24 cellular contexts compared by ENCODE assay signal in the genomic region with DNA sequence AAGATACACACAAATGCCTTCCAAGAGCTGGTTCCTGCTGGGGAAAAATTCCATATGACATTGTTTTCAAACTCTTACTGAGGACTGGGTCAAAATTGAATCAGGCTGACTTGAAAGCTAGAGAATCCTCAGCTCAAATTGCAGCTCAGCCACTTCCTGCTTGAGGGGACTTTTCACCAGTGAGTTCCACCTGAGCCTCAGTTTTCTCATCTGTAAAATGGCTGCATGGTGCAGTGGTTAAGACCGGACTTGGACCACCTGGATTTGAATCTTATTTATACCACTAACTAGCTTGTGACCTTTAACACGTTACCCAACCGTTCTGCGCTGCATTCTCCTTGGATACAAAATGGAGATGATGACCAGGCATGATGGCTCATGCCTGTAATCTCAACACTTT.
DNase-seq lines count a peak whose midpoint lies in the region; ATAC-seq, FAIRE-seq and TF ChIP-seq lines count a peak whose summit lies in the region.
"Had no signal": no experiment of that assay in that cellular context is flagged by ENCODE, and none has a peak within 500 bp of the region (broad histone marks: within the 10 kb centered on the region; RNA-seq: fewer than 3 reads in every experiment).

No MANE protein-coding gene starts in this region.

- no peak overlapping the region for H3K4me3 ChIP-seq in GM12865 (ENCODE audit: low read depth, low read length)
- H3K4me3 ChIP-seq in K562 = no peak overlapping the region
- H3K4me3 ChIP-seq in testis = no peak overlapping the region
- H3K4me3 ChIP-seq: BLaER1 had no signal

- no peak for TF ChIP-seq RAD21 in K562 (CRISPR knock-in tag; conservative IDR thresholded peaks at IDR 0.05 in 1 of 2, IDR thresholded peaks at IDR 0.05 in 1 of 2)

- no peaks in the 10 kb centered on the region for H3K9me1 ChIP-seq in K562 (ENCODE audit: control insufficient read depth, insufficient read depth, low read length)

- H3K36me3 ChIP-seq in K562 (ENCODE audit: control insufficient read depth, insufficient read depth, low read length) (no peaks in the 10 kb centered on the region), testis (ENCODE audit: low read depth, missing control alignments) (no peaks in the 10 kb centered on the region)
- H3K36me3 ChIP-seq: BE2C, BLaER1 had no signal

- H3K4me2 ChIP-seq in K562 (ENCODE audit: insufficient read depth, low read length) = no peak overlapping the region
- H3K4me2 ChIP-seq: BLaER1 had no signal

- no peaks in the 10 kb centered on the region for H3K79me2 ChIP-seq in K562 (ENCODE audit: control insufficient read depth, insufficient read depth, low read length)

- TF ChIP-seq POLR2A in K562 (conservative IDR thresholded peaks at IDR 0.05) (no peak), testis (IDR thresholded peaks at IDR 0.05) (no peak)

- TF ChIP-seq EP300 in K562 (IDR thresholded peaks at IDR 0.05; ENCODE audit: low read length) = no peak

- POLR2A ChIA-PET in K562 (lab: Yijun Ruan, JAX) = no interaction called here

- peaks cover 0 to 2% of the 10 kb centered on the region in 2 experiments; a peak in 1 of 5 replicates for H3K4me1 ChIP-seq in K562 (replicated peaks in 1 of 2; ENCODE audit: control insufficient read depth in 2 of 2, insufficient read depth in 2 of 2, low read length in 2 of 2)
- no peaks in the 10 kb centered on the region for H3K4me1 ChIP-seq in testis
- H3K4me1 ChIP-seq: BE2C had no signal

- H3K27me3 ChIP-seq in K562 (ENCODE audit: control insufficient read depth in 2 of 2, insufficient read depth in 2 of 2, low read length in 2 of 2) = peaks cover 2 to 12% of the 10 kb centered on the region in 2 experiments; a peak in 2 of 5 replicates
- H3K27me3 ChIP-seq in testis = no peaks in the 10 kb centered on the region
- H3K27me3 ChIP-seq: BE2C, BLaER1 had no signal

- ATAC-seq in K562 = no peak
- no peak for ATAC-seq in HG02970 (IDR thresholded peaks at IDR 0.05; ENCODE audit: low FRiP score, unreplicated experiment)

- BruUV-seq in K562 (replicated peaks; lab: Mats Ljungman, UMichigan) = no TSS peak

- DNase-seq in GM12865 (ENCODE audit: low read depth) (peak; percentile 5), K562 (ENCODE audit: extremely low read depth in 1 of 4, low spot score in 3 of 4) (no peak), urothelium cell line (ENCODE audit: low spot score) (no peak), testis (no peak)
- DNase-seq: 8988T; ACHN; BE2C; C1 segment of cervical spinal cord; CD4-positive, alpha-beta memory T cell; CD4-positive, CD25-positive, alpha-beta regulatory T cell; CD8-positive, alpha-beta memory T cell; COR-L47; DMS 273 treated with DMSO at 0.1 percent for 48 hours; DMS153; DMS53; DMS79; DND-41; EL; GDM1 had no signal

- H4K20me1 ChIP-seq in K562 (replicated peaks; ENCODE audit: control insufficient read depth, insufficient read depth, low read length) = no peaks in the 10 kb centered on the region
- H4K20me1 ChIP-seq: BLaER1 had no signal

- CTCF ChIA-PET in K562 (lab: Yijun Ruan, JAX; ENCODE audit: low intra/inter-chr PET ratio) = no interaction called here

- in situ Hi-C loops in K562 (cut with MboI) = no loop called here

- 44% methylated on average over 4 of the region's 4 CpGs for WGBS in K562 (ENCODE audit: insufficient coverage, low coverage, missing lambda C conversion rate)
- 87 to 94% methylated on average over 4 of the region's 4 CpGs for WGBS in testis, 2 donors

- no peak overlapping the region for H2AFZ ChIP-seq in K562 (ENCODE audit: low read depth, low read length)

- intact Hi-C loops in K562 (cut with micrococcal nuclease) (no loop called here), testis (cut with DNase I; ENCODE audit: low total_unique reads) (no loop called here)

- H3K9me3 ChIP-seq in K562 (replicated peaks; ENCODE audit: control insufficient read depth, insufficient read depth, low read depth, low read length) (no peaks in the 10 kb centered on the region), testis (no peaks in the 10 kb centered on the region)
- H3K9me3 ChIP-seq: BE2C, BLaER1 had no signal

- no peak overlapping the region for H3K27ac ChIP-seq in K562 (ENCODE audit: extremely low read depth, low read depth, low read length)
- H3K27ac ChIP-seq in testis = no peak overlapping the region
- H3K27ac ChIP-seq: BLaER1 had no signal

- FAIRE-seq in K562 (lab: Jason Lieb, UNC) (no peak), urothelium cell line (lab: Jason Lieb, UNC) (peak; percentile 94)
- FAIRE-seq: A204.1, GM12891, GM19239 had no signal

- H3K9ac ChIP-seq in K562 (ENCODE audit: insufficient read depth in 1 of 2, low read depth in 2 of 2, low read length in 2 of 2) = no peak overlapping the region
- H3K9ac ChIP-seq: BLaER1 had no signal

- TF ChIP-seq CTCF in GM12865 (IDR thresholded peaks at IDR 0.05; ENCODE audit: insufficient read depth, low read depth, low read length, missing control alignments) = no peak
- no peak for TF ChIP-seq CTCF in K562 (IDR thresholded peaks at IDR 0.05 in 2 of 3, conservative IDR thresholded peaks at IDR 0.05 in 1 of 3; ENCODE audit: insufficient read depth in 2 of 3, low read depth in 1 of 3, low read length in 3 of 3)
- TF ChIP-seq CTCF in testis (IDR thresholded peaks at IDR 0.05) = no peak

TF ChIP-seq in K562, 482 proteins besides CTCF, POLR2A, EP300 and RAD21:
- TF ChIP-seq ATF7 (IDR thresholded peaks at IDR 0.05) = no peak
- TF ChIP-seq RBM25 (IDR thresholded peaks at IDR 0.05; ENCODE audit: low read depth, low read length, severe bottlenecking) = peak; percentile 80
- no peak for TF ChIP-seq ZNF253 (CRISPR knock-in tag; conservative IDR thresholded peaks at IDR 0.05)
- TF ChIP-seq NFYB (IDR thresholded peaks at IDR 0.05; ENCODE audit: extremely low read depth, insufficient read length) = no peak
- TF ChIP-seq BCOR (IDR thresholded peaks at IDR 0.05) = peak; percentile 59; the same call in 1 of the 2 replicates
- peak; percentile 10 to 32; a peak in 2 of 4 replicates for TF ChIP-seq KDM1A (IDR thresholded peaks at IDR 0.05)
- TF ChIP-seq PHTF2 (CRISPR knock-in tag; IDR thresholded peaks at IDR 0.05) = no peak
